8 cellular contexts compared by ENCODE assay signal in the genomic region with DNA sequence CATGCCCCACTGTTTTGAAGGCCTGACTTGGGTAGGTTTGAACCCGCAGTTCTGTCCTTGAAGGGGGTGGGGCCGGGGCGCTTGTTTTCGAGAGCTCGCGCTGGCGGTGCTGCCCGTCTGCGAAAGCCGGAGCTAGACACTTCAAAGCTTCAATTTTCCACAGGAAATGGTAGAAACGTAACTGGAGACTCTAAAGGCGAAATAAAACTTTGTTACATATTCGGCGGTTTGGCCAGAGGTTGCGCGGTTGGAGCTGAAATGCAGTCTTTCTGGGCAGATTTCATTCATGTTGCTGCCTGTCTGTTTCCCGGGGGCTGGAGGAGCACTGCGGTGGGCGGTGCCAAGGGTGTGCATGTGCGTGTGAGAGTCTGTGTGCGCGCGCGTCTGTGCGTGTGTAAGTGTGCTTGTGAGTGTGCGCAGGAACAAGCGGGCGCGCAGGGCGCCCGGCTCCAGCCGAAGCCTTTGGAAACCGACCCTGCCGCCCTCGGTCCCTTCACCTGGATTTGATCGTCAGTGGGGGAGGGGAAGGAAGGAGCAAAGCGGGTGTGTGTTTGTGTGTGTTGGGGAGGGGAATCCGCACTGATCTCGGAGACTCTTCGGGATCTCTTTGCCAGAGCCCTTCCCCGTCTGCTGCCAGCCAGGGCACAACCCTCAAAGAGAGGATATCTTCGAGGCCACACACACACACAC.
DNase-seq lines count a peak whose midpoint lies in the region; ATAC-seq and TF ChIP-seq lines count a peak whose summit lies in the region.

No MANE protein-coding gene starts in this region.

- H3K36me3 Mint-ChIP-seq in activated naive CD8-positive, alpha-beta T cell treated with anti-CD3 and anti-CD28 coated beads for 36 hours, result peaks cover 9% of the 10 kb centered on the region

- H3K27me3 ChIP-seq in RWPE2 (ENCODE audit: insufficient read depth, poor library complexity, severe bottlenecking) (no peaks in the 10 kb centered on the region), iPS-15b (ENCODE audit: control insufficient read depth, insufficient read depth, low read length) (peaks cover 62% of the 10 kb centered on the region)

- H3K4me3 Mint-ChIP-seq in activated naive CD8-positive, alpha-beta T cell treated with anti-CD3 and anti-CD28 coated beads for 36 hours, result peak overlapping the region; percentile 98

- peak overlapping the region; percentile 100 for H3K27ac Mint-ChIP-seq in activated naive CD8-positive, alpha-beta T cell treated with anti-CD3 and anti-CD28 coated beads for 36 hours

- H3K36me3 ChIP-seq in RWPE2 (ENCODE audit: low read depth) (no peaks in the 10 kb centered on the region), iPS-15b (ENCODE audit: control insufficient read depth, insufficient read depth, low read length) (no peaks in the 10 kb centered on the region)

- H3K9ac ChIP-seq in iPS-15b (ENCODE audit: low read depth, low read length), result no peak overlapping the region

- H3K9me3 Mint-ChIP-seq in activated naive CD8-positive, alpha-beta T cell treated with anti-CD3 and anti-CD28 coated beads for 36 hours, result no peaks in the 10 kb centered on the region

- H3K27ac ChIP-seq in RWPE2 (ENCODE audit: poor library complexity, severe bottlenecking), result peak overlapping the region; percentile 60

- DNase-seq in ELF-1 (ENCODE audit: low read depth, low spot score), result peak; percentile 30
- DNase-seq in RWPE2 (ENCODE audit: low spot score), result peak; percentile 77
- peak; percentile 86 for DNase-seq in activated naive CD8-positive, alpha-beta T cell treated with anti-CD3 and anti-CD28 coated beads for 36 hours
- DNase-seq in stimulated activated CD4-positive, alpha-beta T cell treated with anti-CD3 and anti-CD28 coated beads, Interleukin-1b, Interleukin-23, amount 100 ng/mL, for 4 hours (ENCODE audit: low read depth in 2 of 2), result peak; percentile 56 to 62

- no peaks in the 10 kb centered on the region for H3K4me1 ChIP-seq in RWPE2 (ENCODE audit: insufficient read depth, poor library complexity, severe bottlenecking)
- peaks cover 2% of the 10 kb centered on the region for H3K4me1 ChIP-seq in iPS-15b (ENCODE audit: control insufficient read depth, insufficient read depth, low read length)

- TF ChIP-seq CTCF in RWPE2 (IDR thresholded peaks at IDR 0.05; ENCODE audit: poor library complexity, severe bottlenecking), result no peak

- peaks cover 48% of the 10 kb centered on the region for H3K4me1 Mint-ChIP-seq in activated naive CD8-positive, alpha-beta T cell treated with anti-CD3 and anti-CD28 coated beads for 36 hours

- H3K4me3 ChIP-seq in RWPE2 (ENCODE audit: severe bottlenecking) (peak overlapping the region; percentile 56), iPS-15b (ENCODE audit: low read depth, low read length) (peak overlapping the region; percentile 82)

- 0 out of 3 replicates have a peak, but pooled peaks have one; percentile 4 for ATAC-seq in RWPE2 (ENCODE audit: low read depth)
- no peak for ATAC-seq in HG02798 (IDR thresholded peaks at IDR 0.05; ENCODE audit: poor library complexity, unreplicated experiment)
- ATAC-seq in HG02642 (IDR thresholded peaks at IDR 0.05; ENCODE audit: poor library complexity, unreplicated experiment), result no peak
- ATAC-seq in GM21717 (IDR thresholded peaks at IDR 0.05; ENCODE audit: unreplicated experiment), result no peak

- no peaks in the 10 kb centered on the region for H3K9me3 ChIP-seq in RWPE2 (ENCODE audit: severe bottlenecking)
- no peaks in the 10 kb centered on the region for H3K9me3 ChIP-seq in iPS-15b (ENCODE audit: control insufficient read depth, insufficient read depth, low read length)

- peaks cover 5% of the 10 kb centered on the region for H3K27me3 Mint-ChIP-seq in activated naive CD8-positive, alpha-beta T cell treated with anti-CD3 and anti-CD28 coated beads for 36 hours

Comparison
In these comparisons a context has a peak if more than half of its experiments do, and no peak if none do; other contexts are left out.
1. DNase-seq: peak in every context shown above with its lines; median percentile 86 in activated naive CD8-positive, alpha-beta T cell treated with anti-CD3 and anti-CD28 coated beads for 36 hours; 77 in RWPE2; 59 in stimulated activated CD4-positive, alpha-beta T cell treated with anti-CD3 and anti-CD28 coated beads, Interleukin-1b, Interleukin-23, amount 100 ng/mL, for 4 hours; 30 in ELF-1.